11 cellular contexts compared by ENCODE assay signal in the genomic region with DNA sequence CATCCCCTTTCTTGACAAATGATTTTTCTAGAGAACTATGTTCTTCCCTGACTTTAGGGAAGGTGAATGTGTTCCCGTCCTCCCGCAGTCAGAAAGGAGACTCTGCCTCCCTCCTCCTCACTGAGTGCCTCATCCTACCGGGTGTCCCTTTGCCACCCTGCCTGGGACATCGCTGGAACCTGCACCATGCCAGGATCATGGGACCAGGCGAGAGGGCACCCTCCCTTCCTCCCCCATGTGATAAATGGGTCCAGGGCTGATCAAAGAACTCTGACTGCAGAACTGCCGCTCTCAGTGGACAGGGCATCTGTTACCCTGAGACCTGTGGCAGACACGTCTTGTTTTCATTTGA. TPM values are rescaled to one million over a fixed set of nuclear protein-coding genes. Genes with fewer than 3 reads are reported as not detected.
DNase-seq lines count a peak whose midpoint lies in the region; ATAC-seq, FAIRE-seq and TF ChIP-seq lines count a peak whose summit lies in the region.
"Had no signal": no experiment of that assay in that cellular context is flagged by ENCODE, and none has a peak within 500 bp of the region (broad histone marks: within the 10 kb centered on the region; RNA-seq: fewer than 3 reads in every experiment).

No MANE protein-coding gene starts in this region.

- H3K9me3 ChIP-seq in K562 (replicated peaks; ENCODE audit: control insufficient read depth, insufficient read depth, low read depth, low read length) = no peaks in the 10 kb centered on the region
- H3K9me3 ChIP-seq in liver (ENCODE audit: control insufficient read depth in 4 of 4, low read length in 3 of 4) = no peaks in the 10 kb centered on the region
- H3K9me3 ChIP-seq: testis had no signal

- H4K20me1 ChIP-seq in K562 (replicated peaks; ENCODE audit: control insufficient read depth, insufficient read depth, low read length) = peaks cover 17% of the 10 kb centered on the region

- CTCF ChIA-PET in K562 (lab: Yijun Ruan, JAX; ENCODE audit: low intra/inter-chr PET ratio) = interaction anchor here (0.6 to 3.6 kb wide), 2 partner anchors 23 to 132 kb away, joined by 3 to 41 read pairs; no protein-coding TSS in a partner anchor

- H3K27me3 ChIP-seq in K562 (ENCODE audit: control insufficient read depth in 2 of 2, insufficient read depth in 2 of 2, low read length in 2 of 2) = no peaks in the 10 kb centered on the region
- no peaks in the 10 kb centered on the region for H3K27me3 ChIP-seq in liver (ENCODE audit: control insufficient read depth in 4 of 4, insufficient read depth in 4 of 4, low read length in 3 of 4)
- H3K27me3 ChIP-seq: testis had no signal

- no peak overlapping the region for H3K4me3 ChIP-seq in K562
- no peak overlapping the region for H3K4me3 ChIP-seq in liver (ENCODE audit: low read depth in 1 of 3, low read length in 3 of 3)
- H3K4me3 ChIP-seq: testis had no signal

- intact Hi-C loops in K562 (cut with micrococcal nuclease) = no loop called here

- H3K36me3 ChIP-seq in K562 (ENCODE audit: control insufficient read depth, insufficient read depth, low read length) = peaks cover 75% of the 10 kb centered on the region
- H3K36me3 ChIP-seq in liver (ENCODE audit: control insufficient read depth in 4 of 4, insufficient read depth in 3 of 4, low read depth in 1 of 4, low read length in 3 of 4) = peaks cover 9 to 26% (median 17%) of the 10 kb centered on the region in 4 donors

- no peak for TF ChIP-seq EP300 in K562 (IDR thresholded peaks at IDR 0.05; ENCODE audit: low read length)

- DNase-seq in activated T-cell treated with anti-CD3 and anti-CD28 coated beads, Interleukin-2, amount 50 U/mL, for 24 hours = no peak
- no peak for DNase-seq in activated T-cell treated with anti-CD3 and anti-CD28 coated beads, Interleukin-2, amount 50 U/mL, for 48 hours
- DNase-seq in K562 (ENCODE audit: extremely low read depth in 1 of 4, low spot score in 3 of 4) = no peak
- no peak for DNase-seq in type B pancreatic cell (ENCODE audit: extremely low spot score, unreplicated experiment)
- DNase-seq in epidermal melanocyte (ENCODE audit: insufficient read length, low spot score) = no peak
- DNase-seq in GM12891 (ENCODE audit: insufficient read length, low spot score) = no peak

- H3K79me2 ChIP-seq in K562 (ENCODE audit: control insufficient read depth, insufficient read depth, low read length) = no peaks in the 10 kb centered on the region

- H2AFZ ChIP-seq in K562 (ENCODE audit: low read depth, low read length) = no peak overlapping the region

- BruUV-seq in K562 (replicated peaks; lab: Mats Ljungman, UMichigan) = TSS peak; percentile 70

- no peak overlapping the region for H3K4me2 ChIP-seq in K562 (ENCODE audit: insufficient read depth, low read length)

- H3K27me3 Mint-ChIP-seq in activated T-cell treated with anti-CD3 and anti-CD28 coated beads, Interleukin-2, amount 50 U/mL, for 24 hours = no peaks in the 10 kb centered on the region
- no peaks in the 10 kb centered on the region for H3K27me3 Mint-ChIP-seq in type B pancreatic cell

- no peak for TF ChIP-seq CTCF in K562 (IDR thresholded peaks at IDR 0.05 in 2 of 3, conservative IDR thresholded peaks at IDR 0.05 in 1 of 3; ENCODE audit: insufficient read depth in 2 of 3, low read depth in 1 of 3, low read length in 3 of 3)
- TF ChIP-seq CTCF in liver (IDR thresholded peaks at IDR 0.05; ENCODE audit: low read depth, low read length, missing input control) = no peak
- no peak for TF ChIP-seq CTCF in type B pancreatic cell (conservative IDR thresholded peaks at IDR 0.05)

- H3K27ac ChIP-seq in K562 (ENCODE audit: extremely low read depth, low read depth, low read length) (no peak overlapping the region), liver (ENCODE audit: low read depth in 1 of 2, low read length in 2 of 2) (peak overlapping the region; percentile 83 to 92)

- H3K36me3 Mint-ChIP-seq in activated T-cell treated with anti-CD3 and anti-CD28 coated beads, Interleukin-2, amount 50 U/mL, for 24 hours (ENCODE audit: low read depth) = peaks cover 88% of the 10 kb centered on the region
- H3K36me3 Mint-ChIP-seq in type B pancreatic cell = peaks cover 5% of the 10 kb centered on the region

- TF ChIP-seq RAD21 in K562 (CRISPR knock-in tag; conservative IDR thresholded peaks at IDR 0.05 in 1 of 2, IDR thresholded peaks at IDR 0.05 in 1 of 2) (no peak), liver (IDR thresholded peaks at IDR 0.05) (no peak)

- TF ChIP-seq POLR2A in K562 (conservative IDR thresholded peaks at IDR 0.05) (peak; percentile 26; the same call in 1 of the 2 replicates), GM12891 (IDR thresholded peaks at IDR 0.05; ENCODE audit: low read depth, low read length) (no peak; the same call in 1 of the 2 replicates)

- POLR2A ChIA-PET in K562 (lab: Yijun Ruan, JAX) = interaction anchor here (0.7 to 0.9 kb wide), 2 partner anchors 8 to 20 kb away, joined by 3 read pairs; no protein-coding TSS in a partner anchor

- peak overlapping the region; percentile 82 for H3K27ac Mint-ChIP-seq in activated T-cell treated with anti-CD3 and anti-CD28 coated beads, Interleukin-2, amount 50 U/mL, for 24 hours
- peak overlapping the region; percentile 82 for H3K27ac Mint-ChIP-seq in type B pancreatic cell

- H3K4me1 Mint-ChIP-seq in activated T-cell treated with anti-CD3 and anti-CD28 coated beads, Interleukin-2, amount 50 U/mL, for 24 hours (ENCODE audit: low read depth) = peaks cover 30% of the 10 kb centered on the region
- peaks cover 20% of the 10 kb centered on the region for H3K4me1 Mint-ChIP-seq in type B pancreatic cell (ENCODE audit: unreplicated experiment)

- H3K9me1 ChIP-seq in K562 (ENCODE audit: control insufficient read depth, insufficient read depth, low read length) = no peaks in the 10 kb centered on the region

- no peak overlapping the region for H3K4me3 Mint-ChIP-seq in activated T-cell treated with anti-CD3 and anti-CD28 coated beads, Interleukin-2, amount 50 U/mL, for 24 hours
- H3K4me3 Mint-ChIP-seq in type B pancreatic cell = peak overlapping the region; percentile 9

- in situ Hi-C loops in K562 (cut with MboI) = no loop called here

- H3K4me1 ChIP-seq in K562 (replicated peaks in 1 of 2; ENCODE audit: control insufficient read depth in 2 of 2, insufficient read depth in 2 of 2, low read length in 2 of 2) (peaks cover 0 to 18% of the 10 kb centered on the region in 2 experiments; a peak in 3 of 5 replicates), liver (ENCODE audit: control insufficient read depth in 4 of 4, insufficient read depth in 4 of 4, low read length in 3 of 4) (peaks cover 27 to 87% (median 69%) of the 10 kb centered on the region in 4 donors)

- FAIRE-seq in K562 (lab: Jason Lieb, UNC) (no peak), GM12891 (lab: Jason Lieb, UNC) (no peak)

- no peak for ATAC-seq in K562
- no peak for ATAC-seq in GM18858 (IDR thresholded peaks at IDR 0.05; ENCODE audit: unreplicated experiment)

- no peak overlapping the region for H3K9ac ChIP-seq in K562 (ENCODE audit: insufficient read depth in 1 of 2, low read depth in 2 of 2, low read length in 2 of 2)
- H3K9ac ChIP-seq in liver (ENCODE audit: low read depth in 1 of 2, low read length in 2 of 2) = peak overlapping the region in 1 of 2 donors; percentile 23

- WGBS in K562 (ENCODE audit: insufficient coverage, low coverage, missing lambda C conversion rate) = 90% methylated on average over 7 of the region's 7 CpGs
- 54% methylated on average over 7 of the region's 7 CpGs for WGBS in liver

- H3K9me3 Mint-ChIP-seq in activated T-cell treated with anti-CD3 and anti-CD28 coated beads, Interleukin-2, amount 50 U/mL, for 24 hours = no peaks in the 10 kb centered on the region
- no peaks in the 10 kb centered on the region for H3K9me3 Mint-ChIP-seq in type B pancreatic cell

RNA-seq across cellular contexts. Expression of gene NAT9, which starts 7.4 kb away (rescaled TPM):
- 145 and 300 TPM in 2 replicates for total RNA-seq in K562 (2011; cell fraction: chromatin; rRNA removed; ENCODE audit: low replicate concordance)
- 204 and 205 TPM in 2 replicates for total RNA-seq in K562 (2011; cell fraction: nucleolus; rRNA removed)
- 164 and 167 TPM in 2 replicates for total RNA-seq in K562 (2011; cell fraction: nucleoplasm; rRNA removed)
- total RNA-seq in K562 (2014; rRNA removed) = 28.8 and 31.9 TPM in 2 replicates
- total RNA-seq in K562 (2014; rRNA removed; fragmentation: Illumina TruSeq; extraction: Trizol) = 28.3 and 42.2 TPM in 2 replicates
- total RNA-seq in K562 (2015; rRNA removed; fragmentation: Illumina TruSeq; extraction: Trizol) = 39.4 and 40.8 TPM in 2 replicates
- 56.8 and 63.6 TPM in 2 replicates for total RNA-seq in K562 (2021)
- 42.4 and 52.0 TPM in 2 replicates for polyA plus RNA-seq in K562 (2011; rRNA removed)
- polyA plus RNA-seq in K562 (2011; cell fraction: cytosol; rRNA removed) = 38.3 and 39.8 TPM in 2 replicates
- polyA plus RNA-seq in K562 (2011; cell fraction: nucleus; rRNA removed) = 305 and 323 TPM in 2 replicates
- 49.7 and 52.4 TPM in 2 replicates for polyA plus RNA-seq in K562 (2012)
- 37.1 and 39.9 TPM in 2 replicates for polyA plus RNA-seq in K562 (2014; fragmentation: Illumina TruSeq; extraction: Trizol)
- 1 to 10 TPM; 4.2 to 5.9 TPM for polyA plus RNA-seq in K562 (2014; fragmentation: Nextera tagmentation; extraction: Ambion mirVana)
- 59.9 and 63.8 TPM in 2 replicates for polyA plus RNA-seq in K562 (2014; rRNA removed)
- 30.1 and 37.1 TPM in 2 replicates for polyA minus RNA-seq in K562 (2011; rRNA and poly(A)+ RNA removed)
- polyA minus RNA-seq in K562 (2011; cell fraction: cytosol; rRNA and poly(A)+ RNA removed) = 9.9 and 11.5 TPM in 2 replicates
- 60.3 and 89.4 TPM in 2 replicates for polyA minus RNA-seq in K562 (2011; cell fraction: nucleus; rRNA and poly(A)+ RNA removed)
- 10 to 100 TPM in 1 of 2 donors, 1 to 10 TPM in 1; 8.1 to 25.5 TPM for total RNA-seq in liver
- 10 to 100 TPM; 15.7 to 18.4 TPM for polyA plus RNA-seq in liver
- 54.7 and 67.2 TPM in 2 replicates for total RNA-seq in type B pancreatic cell (ENCODE audit: low replicate concordance)
- polyA plus RNA-seq in GM12891 (2012; ENCODE audit: low read depth, missing spikeins) = 32.7 TPM

RNA-seq across cellular contexts. Expression of gene NHERF1, which starts 20.3 kb away (rescaled TPM):
- 18.4 and 49.5 TPM in 2 replicates for total RNA-seq in K562 (2011; cell fraction: chromatin; rRNA removed; ENCODE audit: low replicate concordance)
- total RNA-seq in K562 (2011; cell fraction: nucleolus; rRNA removed) = 26.0 and 28.6 TPM in 2 replicates
- 29.0 and 37.5 TPM in 2 replicates for total RNA-seq in K562 (2011; cell fraction: nucleoplasm; rRNA removed)
- total RNA-seq in K562 (2014; rRNA removed) (35.5 and 51.8 TPM in 2 replicates), K562 (2014; rRNA removed; fragmentation: Illumina TruSeq; extraction: Trizol) (23.8 and 30.5 TPM in 2 replicates), K562 (2015; rRNA removed; fragmentation: Illumina TruSeq; extraction: Trizol) (38.9 and 40.2 TPM in 2 replicates), K562 (2021) (79.9 and 88.0 TPM in 2 replicates), liver (10 to 100 TPM; 38.1 to 84.1 TPM), type B pancreatic cell (ENCODE audit: low replicate concordance) (86.9 and 157 TPM in 2 replicates)
- polyA plus RNA-seq in K562 (2011; rRNA removed) (36.9 and 45.6 TPM in 2 replicates), K562 (2014; fragmentation: Illumina TruSeq; extraction: Trizol) (64.8 and 78.7 TPM in 2 replicates), K562 (2014; fragmentation: Nextera tagmentation; extraction: Ambion mirVana) (10 to 100 TPM; 11.4 to 20.6 TPM), K562 (2014; rRNA removed) (44.9 and 50.1 TPM in 2 replicates), liver (100 to 1,000 TPM; 105 to 160 TPM)
- 59.4 and 62.4 TPM in 2 replicates for polyA plus RNA-seq in K562 (2011; cell fraction: cytosol; rRNA removed)
- 36.7 and 44.4 TPM in 2 replicates for polyA plus RNA-seq in K562 (2011; cell fraction: nucleus; rRNA removed)
- polyA plus RNA-seq in K562 (2012) = 42.9 and 66.5 TPM in 2 replicates
- 29.5 and 44.1 TPM in 2 replicates for polyA minus RNA-seq in K562 (2011; rRNA and poly(A)+ RNA removed)
- polyA minus RNA-seq in K562 (2011; cell fraction: cytosol; rRNA and poly(A)+ RNA removed) = 35.7 and 39.5 TPM in 2 replicates
- polyA minus RNA-seq in K562 (2011; cell fraction: nucleus; rRNA and poly(A)+ RNA removed) = 8.5 and 9.6 TPM in 2 replicates
- polyA plus RNA-seq in GM12891 (2012; ENCODE audit: low read depth, missing spikeins) = 19.1 TPM

RNA-seq across cellular contexts. Expression of gene RAB37, which starts 31.7 kb away (rescaled TPM):
- not detected in 2 replicates for total RNA-seq in K562 (2011; cell fraction: chromatin; rRNA removed; ENCODE audit: low replicate concordance)
- not detected in 2 replicates for total RNA-seq in K562 (2011; cell fraction: nucleolus; rRNA removed)
- total RNA-seq in K562 (2011; cell fraction: nucleoplasm; rRNA removed) = not detected in 2 replicates
- not detected in 2 replicates for total RNA-seq in K562 (2014; rRNA removed)
- total RNA-seq in K562 (2014; rRNA removed; fragmentation: Illumina TruSeq; extraction: Trizol) = not detected in 2 replicates
- 0.11 and 0.23 TPM in 2 replicates for total RNA-seq in K562 (2015; rRNA removed; fragmentation: Illumina TruSeq; extraction: Trizol)
- total RNA-seq in K562 (2021) = 0.27 TPM in 1 of 2 replicates, not detected in the other
- 0.03 and 0.21 TPM in 2 replicates for polyA plus RNA-seq in K562 (2011; rRNA removed)
- polyA plus RNA-seq in K562 (2011; cell fraction: cytosol; rRNA removed) = 0.22 TPM in 1 of 2 replicates, not detected in the other
- 0.07 and 0.18 TPM in 2 replicates for polyA plus RNA-seq in K562 (2011; cell fraction: nucleus; rRNA removed)
- polyA plus RNA-seq in K562 (2012) = 0.19 and 0.22 TPM in 2 replicates
- 0.04 and 0.12 TPM in 2 replicates for polyA plus RNA-seq in K562 (2014; fragmentation: Illumina TruSeq; extraction: Trizol)
- under 1 TPM in 1 of 2 experiments, not detected in 1; 0.03 TPM for polyA plus RNA-seq in K562 (2014; fragmentation: Nextera tagmentation; extraction: Ambion mirVana)
- polyA plus RNA-seq in K562 (2014; rRNA removed) = not detected in 2 replicates
- 0.11 TPM in 1 of 2 replicates, not detected in the other for polyA minus RNA-seq in K562 (2011; rRNA and poly(A)+ RNA removed)
- not detected in 2 replicates for polyA minus RNA-seq in K562 (2011; cell fraction: cytosol; rRNA and poly(A)+ RNA removed)
- not detected in 2 replicates for polyA minus RNA-seq in K562 (2011; cell fraction: nucleus; rRNA and poly(A)+ RNA removed)
- total RNA-seq in liver = 1 to 10 TPM; 5.1 to 5.3 TPM
- 1 to 10 TPM; 5.9 to 8.8 TPM for polyA plus RNA-seq in liver
- total RNA-seq in type B pancreatic cell (ENCODE audit: low replicate concordance) = 3.4 and 4.2 TPM in 2 replicates
- polyA plus RNA-seq in GM12891 (2012; ENCODE audit: low read depth, missing spikeins) = 8.5 TPM
- total RNA-seq: fibroblast of villous mesenchyme had no signal

RNA-seq across cellular contexts. Expression of gene CD300LF, which starts 56.0 kb away (rescaled TPM):
- not detected in 2 replicates for total RNA-seq in K562 (2011; cell fraction: chromatin; rRNA removed; ENCODE audit: low replicate concordance)
- total RNA-seq in K562 (2011; cell fraction: nucleolus; rRNA removed) = not detected in 2 replicates
- not detected in 2 replicates for total RNA-seq in K562 (2011; cell fraction: nucleoplasm; rRNA removed)
- total RNA-seq in K562 (2014; rRNA removed) (not detected in 2 replicates), K562 (2014; rRNA removed; fragmentation: Illumina TruSeq; extraction: Trizol) (not detected in 2 replicates), K562 (2015; rRNA removed; fragmentation: Illumina TruSeq; extraction: Trizol) (not detected in 2 replicates), K562 (2021) (not detected in 2 replicates), liver (1 to 10 TPM; 1.5 to 1.9 TPM), type B pancreatic cell (ENCODE audit: low replicate concordance) (0.19 TPM in 1 of 2 replicates, not detected in the other)
- polyA plus RNA-seq in K562 (2011; rRNA removed) (not detected in 2 replicates), K562 (2014; fragmentation: Illumina TruSeq; extraction: Trizol) (not detected in 2 replicates), K562 (2014; fragmentation: Nextera tagmentation; extraction: Ambion mirVana) (not detected), K562 (2014; rRNA removed) (not detected in 2 replicates), liver (under 1 TPM; 0.13 to 0.55 TPM)
- polyA plus RNA-seq in K562 (2011; cell fraction: cytosol; rRNA removed) = not detected in 2 replicates
- polyA plus RNA-seq in K562 (2011; cell fraction: nucleus; rRNA removed) = not detected in 2 replicates
- polyA plus RNA-seq in K562 (2012) = not detected in 2 replicates
- not detected in 2 replicates for polyA minus RNA-seq in K562 (2011; rRNA and poly(A)+ RNA removed)
- polyA minus RNA-seq in K562 (2011; cell fraction: cytosol; rRNA and poly(A)+ RNA removed) = not detected in 2 replicates
- polyA minus RNA-seq in K562 (2011; cell fraction: nucleus; rRNA and poly(A)+ RNA removed) = not detected in 2 replicates
- not detected for polyA plus RNA-seq in GM12891 (2012; ENCODE audit: low read depth, missing spikeins)
- total RNA-seq: fibroblast of villous mesenchyme, lung microvascular endothelial cell had no signal
